1 cellular context compared by ENCODE assay signal in genomic region chr12:94173660-94174265, GRCh38.
TF ChIP-seq lines count a peak whose summit lies in the region.

No MANE protein-coding gene starts in this region.

TF ChIP-seq in SK-N-SH treated with all-trans-retinoic acid at 6 μM for 48 hours, 23 proteins besides CTCF, POLR2A, EP300 and RAD21 (continued from another document):
- TF ChIP-seq TOX (CRISPR knock-in tag; IDR thresholded peaks at IDR 0.05; ENCODE audit: borderline replicate concordance) (no peak), ISL1 (CRISPR knock-in tag; IDR thresholded peaks at IDR 0.05) (no peak), CSRNP3 (CRISPR knock-in tag; IDR thresholded peaks at IDR 0.05) (no peak), PPARA (CRISPR knock-in tag; IDR thresholded peaks at IDR 0.05; ENCODE audit: borderline replicate concordance) (no peak), GLIS3 (CRISPR knock-in tag; IDR thresholded peaks at IDR 0.05) (no peak), CSDC2 (CRISPR knock-in tag; IDR thresholded peaks at IDR 0.05) (no peak), ZNF70 (CRISPR knock-in tag; IDR thresholded peaks at IDR 0.05) (no peak)
